In genomic region chr1:91600431-91601330, GRCh38 we compare ENCODE assay signal across 17 cellular contexts.
DNase-seq lines count a peak whose midpoint lies in the region; ATAC-seq, FAIRE-seq and TF ChIP-seq lines count a peak whose summit lies in the region.
"Had no signal": no experiment of that assay in that cellular context is flagged by ENCODE, and none has a peak within 500 bp of the region (broad histone marks: within the 10 kb centered on the region; RNA-seq: fewer than 3 reads in every experiment).

No MANE protein-coding gene starts in this region.

- H3K9ac ChIP-seq in K562 (ENCODE audit: insufficient read depth in 1 of 2, low read depth in 2 of 2, low read length in 2 of 2), result no peak overlapping the region

- TF ChIP-seq RAD21 in K562 (CRISPR knock-in tag; conservative IDR thresholded peaks at IDR 0.05 in 1 of 2, IDR thresholded peaks at IDR 0.05 in 1 of 2), result no peak

- no peaks in the 10 kb centered on the region for H3K9me1 ChIP-seq in K562 (ENCODE audit: control insufficient read depth, insufficient read depth, low read length)

- CTCF ChIA-PET in K562 (lab: Yijun Ruan, JAX; ENCODE audit: low intra/inter-chr PET ratio), result no interaction called here

- DNase-seq in K562 (ENCODE audit: extremely low read depth in 1 of 4, low spot score in 3 of 4) (no peak), heart right ventricle (no peak), vagina (ENCODE audit: extremely low spot score in 2 of 2) (peak in 1 of 2 donors; percentile 52)
- DNase-seq in stimulated activated CD4-positive, alpha-beta T cell treated with anti-CD3 and anti-CD28 coated beads, Interleukin-12 subunit alpha, Interleukin-12 subunit beta, amount 100 ng/mL, for 4 hours, result no peak
- no peak for DNase-seq in stimulated activated CD4-positive, alpha-beta T cell treated with anti-CD3 and anti-CD28 coated beads, Interleukin-15, amount 100 ng/mL, for 24 hours
- DNase-seq: ACHN; AML-193; Caco-2; DMS153; HFFc6; NCI-H187; NK-92 treated with Interleukin-12 subunit alpha and Interleukin-12 subunit beta, amount 100 ng/mL, for 24 hours; RPMI8226; SJCRH30 had no signal

- no peaks in the 10 kb centered on the region for H3K36me3 ChIP-seq in K562 (ENCODE audit: control insufficient read depth, insufficient read depth, low read length)
- no peaks in the 10 kb centered on the region for H3K36me3 ChIP-seq in heart right ventricle
- no peaks in the 10 kb centered on the region for H3K36me3 ChIP-seq in muscle layer of duodenum (ENCODE audit: control insufficient read depth in 1 of 2, insufficient read depth in 2 of 2, low read length in 2 of 2)
- no peaks in the 10 kb centered on the region for H3K36me3 ChIP-seq in vagina
- H3K36me3 ChIP-seq: SJCRH30 had no signal

- H3K27me3 ChIP-seq in K562 (ENCODE audit: control insufficient read depth in 2 of 2, insufficient read depth in 2 of 2, low read length in 2 of 2) (no peaks in the 10 kb centered on the region), heart right ventricle (no peaks in the 10 kb centered on the region), muscle layer of duodenum (ENCODE audit: low read depth, low read length) (no peaks in the 10 kb centered on the region), vagina (no peaks in the 10 kb centered on the region)
- H3K27me3 ChIP-seq: SJCRH30 had no signal

- intact Hi-C loops in K562 (cut with micrococcal nuclease), result no loop called here
- intact Hi-C loops in heart right ventricle (cut with DNase I), result loop anchor here in 2 of 10 donors (1.0 to 5.0 kb wide), 2 partner anchors 107 kb away; no protein-coding TSS in a partner anchor
- intact Hi-C loops in vagina (cut with DNase I), result no loop called here

- no peak for TF ChIP-seq EP300 in K562 (IDR thresholded peaks at IDR 0.05; ENCODE audit: low read length)

- H3K4me3 ChIP-seq in K562, result no peak overlapping the region
- H3K4me3 ChIP-seq in heart right ventricle, result no peak overlapping the region
- H3K4me3 ChIP-seq in muscle layer of duodenum (ENCODE audit: low read depth in 1 of 2, low read length in 2 of 2), result no peak overlapping the region
- H3K4me3 ChIP-seq in vagina, result no peak overlapping the region
- H3K4me3 ChIP-seq: SJCRH30 had no signal

- BruUV-seq in K562 (replicated peaks; lab: Mats Ljungman, UMichigan), result no TSS peak

- POLR2A ChIA-PET in K562 (lab: Yijun Ruan, JAX), result interaction anchor here (0.8 kb wide), 1 partner anchor 9 kb away, joined by 6 read pairs; no protein-coding TSS in a partner anchor

- peaks cover 9 to 27% of the 10 kb centered on the region in 2 experiments; a peak in 4 of 5 replicates for H3K4me1 ChIP-seq in K562 (replicated peaks in 1 of 2; ENCODE audit: control insufficient read depth in 2 of 2, insufficient read depth in 2 of 2, low read length in 2 of 2)
- peaks cover 0 to 33% (median 12%) of the 10 kb centered on the region in 9 donors for H3K4me1 ChIP-seq in heart right ventricle
- peaks cover 0 to 4% of the 10 kb centered on the region in 2 donors for H3K4me1 ChIP-seq in muscle layer of duodenum (ENCODE audit: control insufficient read depth in 1 of 2, insufficient read depth in 2 of 2, low read length in 2 of 2)
- H3K4me1 ChIP-seq in vagina, result no peaks in the 10 kb centered on the region
- H3K4me1 ChIP-seq: SJCRH30 had no signal

- FAIRE-seq in K562 (lab: Jason Lieb, UNC), result no peak
- FAIRE-seq: GM12892 had no signal

- TF ChIP-seq POLR2A in K562 (conservative IDR thresholded peaks at IDR 0.05) (no peak), vagina (IDR thresholded peaks at IDR 0.05) (no peak)

- in situ Hi-C loops in K562 (cut with MboI), result no loop called here

- H3K9me3 ChIP-seq in K562 (replicated peaks; ENCODE audit: control insufficient read depth, insufficient read depth, low read depth, low read length) (no peaks in the 10 kb centered on the region), heart right ventricle (no peaks in the 10 kb centered on the region), muscle layer of duodenum (ENCODE audit: control insufficient read depth in 1 of 2, low read length in 2 of 2) (no peaks in the 10 kb centered on the region), vagina (no peaks in the 10 kb centered on the region)
- H3K9me3 ChIP-seq: Caco-2, SJCRH30 had no signal

- ATAC-seq in K562 (peak; percentile 17), heart right ventricle (peak in 6 of 8 donors; percentile 15 to 70 (median 58)), HG03565 (IDR thresholded peaks at IDR 0.05; ENCODE audit: unreplicated experiment) (no peak)

- 27% methylated on average over 9 of the region's 11 CpGs for WGBS in K562 (ENCODE audit: insufficient coverage, low coverage, missing lambda C conversion rate)
- 32 to 45% methylated on average over 11 of the region's 11 CpGs for WGBS in heart right ventricle, 2 donors

- H2AFZ ChIP-seq in K562 (ENCODE audit: low read depth, low read length), result peak overlapping the region; percentile 37

- no peaks in the 10 kb centered on the region for H3K79me2 ChIP-seq in K562 (ENCODE audit: control insufficient read depth, insufficient read depth, low read length)

- H3K4me2 ChIP-seq in K562 (ENCODE audit: insufficient read depth, low read length), result no peak overlapping the region

- no peaks in the 10 kb centered on the region for H4K20me1 ChIP-seq in K562 (replicated peaks; ENCODE audit: control insufficient read depth, insufficient read depth, low read length)

- H3K27ac ChIP-seq in K562 (ENCODE audit: extremely low read depth, low read depth, low read length) (no peak overlapping the region), heart right ventricle (peak overlapping the region in 9 of 10 donors; percentile 34 to 87 (median 63)), muscle layer of duodenum (ENCODE audit: low read length) (peak overlapping the region; percentile 5), vagina (peak overlapping the region; percentile 34)
- H3K27ac ChIP-seq: SJCRH30 had no signal

- TF ChIP-seq CTCF in K562 (IDR thresholded peaks at IDR 0.05 in 2 of 3, conservative IDR thresholded peaks at IDR 0.05 in 1 of 3; ENCODE audit: insufficient read depth in 2 of 3, low read depth in 1 of 3, low read length in 3 of 3), result no peak
- no peak for TF ChIP-seq CTCF in heart right ventricle (IDR thresholded peaks at IDR 0.05)
- TF ChIP-seq CTCF in vagina (IDR thresholded peaks at IDR 0.05), result no peak

TF ChIP-seq in K562, 482 proteins besides CTCF, POLR2A, EP300 and RAD21:
- no peak for TF ChIP-seq NCOA4 (IDR thresholded peaks at IDR 0.05; ENCODE audit: partially characterized antibody)
- no peak for TF ChIP-seq KLF6 (CRISPR knock-in tag; IDR thresholded peaks at IDR 0.05; ENCODE audit: borderline replicate concordance)
- TF ChIP-seq ASH1L (IDR thresholded peaks at IDR 0.05; ENCODE audit: borderline replicate concordance, low read depth, partially characterized antibody), result no peak
- no peak for TF ChIP-seq ATF1 (CRISPR knock-in tag; IDR thresholded peaks at IDR 0.05)
- no peak for TF ChIP-seq ATF1 (tag; IDR thresholded peaks at IDR 0.05)
- TF ChIP-seq FOSL1 (tag; conservative IDR thresholded peaks at IDR 0.05), result no peak
TF ChIP-seq in K562: peak in this region for 0.
